Comparison of ENCODE assay signal across 9 cellular contexts in genomic region chr22:17777005-17777716, GRCh38.
DNase-seq lines count a peak whose midpoint lies in the region; ATAC-seq and TF ChIP-seq lines count a peak whose summit lies in the region.
"Had no signal": no experiment of that assay in that cellular context is flagged by ENCODE, and none has a peak within 500 bp of the region (broad histone marks: within the 10 kb centered on the region; RNA-seq: fewer than 3 reads in every experiment).

No MANE protein-coding gene starts in this region.

- peak overlapping the region; percentile 85 for H3K4me3 ChIP-seq in DOHH2 (ENCODE audit: low read length)
- H3K4me3 ChIP-seq: cardiac muscle cell had no signal

- no peaks in the 10 kb centered on the region for H3K9me2 ChIP-seq in DOHH2 (replicated peaks; ENCODE audit: control insufficient read depth, low read length)

- H3K79me2 ChIP-seq in DOHH2 (ENCODE audit: control insufficient read depth, low read length): peaks cover 35% of the 10 kb centered on the region

- peaks cover 75% of the 10 kb centered on the region for H3K4me1 ChIP-seq in DOHH2 (ENCODE audit: control insufficient read depth, low read length)

- peak; percentile 33 for DNase-seq in activated CD4-positive, CD25-positive, alpha-beta regulatory T cell treated with anti-CD3 and anti-CD28 coated beads, Interleukin-2, amount 50 U/mL, for 16 hours (ENCODE audit: low read depth, low spot score)
- peak; percentile 57 for DNase-seq in effector CD4-positive, alpha-beta T cell
- DNase-seq in stimulated activated CD4-positive, alpha-beta T cell treated with anti-CD3 and anti-CD28 coated beads, Interleukin-2, amount 100 ng/mL, for 48 hours: peak; percentile 52 to 54
- DNase-seq in DMS79 (lab: John Stamatoyannopoulos, UW) (no peak), NCI-H1092 treated with DMSO at 0.1 percent for 48 hours (lab: John Stamatoyannopoulos, UW) (no peak), NCI-H2029 (lab: John Stamatoyannopoulos, UW) (no peak)

- H3K27ac ChIP-seq in DOHH2 (ENCODE audit: low read depth, low read length): peak overlapping the region; percentile 76
- H3K27ac ChIP-seq: cardiac muscle cell had no signal

- peak; percentile 21 for ATAC-seq in HG03095 (IDR thresholded peaks at IDR 0.05; ENCODE audit: unreplicated experiment)

- H3K36me3 ChIP-seq in DOHH2 (ENCODE audit: control insufficient read depth, low read length): peaks cover 1% of the 10 kb centered on the region; the same call in 1 of the 2 replicates
- H3K36me3 ChIP-seq: cardiac muscle cell had no signal

- H3K9me3 ChIP-seq in DOHH2 (ENCODE audit: control insufficient read depth, insufficient read depth, low read length): no peaks in the 10 kb centered on the region

- peaks cover 8% of the 10 kb centered on the region; the same call in 1 of the 2 replicates for H4K20me1 ChIP-seq in DOHH2 (ENCODE audit: control insufficient read depth, insufficient read depth, low read depth, low read length)

- H3F3A ChIP-seq in DOHH2 (ENCODE audit: control insufficient read depth, insufficient read depth): peaks cover 11% of the 10 kb centered on the region

- H3K27me3 ChIP-seq in DOHH2 (ENCODE audit: control insufficient read depth, low read length): no peaks in the 10 kb centered on the region
- H3K27me3 ChIP-seq: cardiac muscle cell had no signal

- TF ChIP-seq CTCF in DOHH2 (IDR thresholded peaks at IDR 0.05; ENCODE audit: low read depth, low read length, poor library complexity, severe bottlenecking): no peak

- peak overlapping the region; percentile 95 for H3K4me2 ChIP-seq in DOHH2 (ENCODE audit: low read length)

Comparison
In these comparisons a context has a peak if more than half of its experiments do, and no peak if none do; other contexts are left out.
1. DNase-seq: peak in activated CD4-positive, CD25-positive, alpha-beta regulatory T cell treated with anti-CD3 and anti-CD28 coated beads, Interleukin-2, amount 50 U/mL, for 16 hours (single experiment), effector CD4-positive, alpha-beta T cell (single experiment) and stimulated activated CD4-positive, alpha-beta T cell treated with anti-CD3 and anti-CD28 coated beads, Interleukin-2, amount 100 ng/mL, for 48 hours (2 of 2); none in DMS79 (single experiment), NCI-H1092 treated with DMSO at 0.1 percent for 48 hours (single experiment) and NCI-H2029 (single experiment).